9 cellular contexts compared by ENCODE assay signal in genomic region chr16:67934306-67935095, GRCh38. TPM values are rescaled to one million over a fixed set of nuclear protein-coding genes. Genes with fewer than 3 reads are reported as not detected.
DNase-seq lines count a peak whose midpoint lies in the region; ATAC-seq and TF ChIP-seq lines count a peak whose summit lies in the region.
"Had no signal": no experiment of that assay in that cellular context is flagged by ENCODE, and none has a peak within 500 bp of the region (broad histone marks: within the 10 kb centered on the region; RNA-seq: fewer than 3 reads in every experiment).

No MANE protein-coding gene starts in this region.

- peak overlapping the region; percentile 24 for H3K9ac ChIP-seq in fibroblast of lung (ENCODE audit: insufficient read depth, low read length)

- no peak overlapping the region for H2AFZ ChIP-seq in fibroblast of lung (ENCODE audit: low read length)

- WGBS in psoas muscle, 3 donors: 22 to 35% (median 29%) methylated on average over 12 to 13 of the region's 13 CpGs

- peaks cover 8% of the 10 kb centered on the region for H3K36me3 ChIP-seq in fibroblast of lung (ENCODE audit: control insufficient read depth, insufficient read depth, low read length)
- H3K36me3 ChIP-seq in psoas muscle (ENCODE audit: insufficient read depth in 1 of 2, low read depth in 1 of 2): peaks cover 0 to 21% of the 10 kb centered on the region in 2 donors

- H3K4me1 ChIP-seq in fibroblast of lung (ENCODE audit: control insufficient read depth, extremely low read depth, insufficient read depth, low read length) (peaks cover 14% of the 10 kb centered on the region), psoas muscle (peaks cover 24% of the 10 kb centered on the region)

- no peak for TF ChIP-seq CTCF in fibroblast of lung (conservative IDR thresholded peaks at IDR 0.05 in 1 of 2, IDR thresholded peaks at IDR 0.05 in 1 of 2; ENCODE audit: low read depth in 1 of 2, low read length in 2 of 2)
- TF ChIP-seq CTCF in psoas muscle (IDR thresholded peaks at IDR 0.05): no peak

- H3K4me2 ChIP-seq in fibroblast of lung (ENCODE audit: extremely low read depth, insufficient read depth, low read length): peak overlapping the region; percentile 94

- peak; percentile 34 for TF ChIP-seq POLR2A in GM18505 (IDR thresholded peaks at IDR 0.05; ENCODE audit: borderline replicate concordance, extremely low read depth, insufficient read depth, insufficient read length)

- peaks cover 3% of the 10 kb centered on the region for H3K79me2 ChIP-seq in fibroblast of lung (ENCODE audit: control insufficient read depth, insufficient read depth, low read length)

- H4K20me1 ChIP-seq in fibroblast of lung (ENCODE audit: control insufficient read depth, extremely low read depth, insufficient read depth, low read length): no peaks in the 10 kb centered on the region

- DNase-seq in fibroblast of lung (ENCODE audit: low read depth in 2 of 2) (no peak), psoas muscle (peak in 1 of 2 donors; percentile 59), NOMO-1 (lab: John Stamatoyannopoulos, UW; ENCODE audit: unreplicated experiment in 2 of 2) (no peak), NCI-H345 treated with DMSO at 0.1 percent for 48 hours (lab: John Stamatoyannopoulos, UW; ENCODE audit: unreplicated experiment) (no peak)
- DNase-seq: stimulated activated CD4-positive, alpha-beta T cell treated with anti-CD3 and anti-CD28 coated beads, Interleukin-12 subunit alpha, Interleukin-12 subunit beta, amount 100 ng/mL, for 4 hours had no signal

- H3K4me3 ChIP-seq in fibroblast of lung (replicated peaks in 1 of 4; ENCODE audit: control extremely low read depth in 1 of 4, insufficient read depth in 1 of 4, low read depth in 3 of 4, low read length in 4 of 4) (peak overlapping the region; percentile 67 to 95 (median 74)), psoas muscle (peak overlapping the region; percentile 81)

- no peak for ATAC-seq in GM18505 (IDR thresholded peaks at IDR 0.05; ENCODE audit: unreplicated experiment)
- ATAC-seq in psoas muscle: peak; percentile 7 to 11 (median 8)
- ATAC-seq in HG02759 (IDR thresholded peaks at IDR 0.05; ENCODE audit: unreplicated experiment): no peak
- no peak for ATAC-seq in HG03442 (IDR thresholded peaks at IDR 0.05; ENCODE audit: unreplicated experiment)

- peak overlapping the region; percentile 11 for H3K27ac ChIP-seq in fibroblast of lung (ENCODE audit: insufficient read depth, low read length)
- H3K27ac ChIP-seq in psoas muscle: peak overlapping the region; percentile 82

- H3K9me3 ChIP-seq in fibroblast of lung (ENCODE audit: control insufficient read depth, insufficient read depth, low read depth, low read length): no peaks in the 10 kb centered on the region
- no peaks in the 10 kb centered on the region for H3K9me3 ChIP-seq in psoas muscle

- H3K27me3 ChIP-seq in fibroblast of lung (ENCODE audit: control insufficient read depth, insufficient read depth, low read length): no peaks in the 10 kb centered on the region
- no peaks in the 10 kb centered on the region for H3K27me3 ChIP-seq in psoas muscle (ENCODE audit: insufficient read depth in 3 of 3, low read length in 2 of 3)

- intact Hi-C loops in psoas muscle (cut with DNase I): loop anchor here in 1 of 2 donors (10.0 kb wide), 1 partner anchor 410 kb away; the partner anchor contains the start of gene RIPOR1

TF ChIP-seq in PFSK-1, 5 proteins besides CTCF, POLR2A, EP300 and RAD21:
- TF ChIP-seq POLR2AphosphoS5 (IDR thresholded peaks at IDR 0.05; ENCODE audit: low read depth, low read length): peak; percentile 40; the same call in 1 of the 2 replicates
- no peak for TF ChIP-seq REST (IDR thresholded peaks at IDR 0.05; ENCODE audit: insufficient read depth in 1 of 2, low read depth in 2 of 2, low read length in 2 of 2)
- TF ChIP-seq FOXP2 (optimal IDR thresholded peaks at IDR 0.05; ENCODE audit: borderline replicate concordance, extremely low read depth, extremely low read length, insufficient read depth): no peak
- TF ChIP-seq TAF1 (IDR thresholded peaks at IDR 0.05; ENCODE audit: borderline replicate concordance, insufficient read depth, low read length): no peak

RNA-seq across cellular contexts. Expression of gene PSMB10, which starts 2.1 kb away (rescaled TPM):
- polyA plus RNA-seq in PFSK-1 (2012; ENCODE audit: insufficient read length, low read depth): 59.1 TPM
- total RNA-seq in fibroblast of lung (53.2 and 66.9 TPM in 2 replicates), psoas muscle (10 to 100 TPM; 27.6 to 34.7 (median 31.6) TPM)
- polyA plus RNA-seq in fibroblast of lung (18.1 and 21.7 TPM in 2 replicates), psoas muscle (10 to 100 TPM; 55.0 to 98.6 (median 67.3) TPM)
- polyA plus RNA-seq in fibroblast of lung (2012): 75.0 and 77.6 TPM in 2 replicates
- polyA minus RNA-seq in fibroblast of lung (ENCODE audit: low replicate concordance): 20.7 and 24.4 TPM in 2 replicates

RNA-seq across cellular contexts. Expression of gene CTRL, which starts 2.8 kb away (rescaled TPM):
- 4.3 TPM for polyA plus RNA-seq in PFSK-1 (2012; ENCODE audit: insufficient read length, low read depth)
- 0.26 and 0.33 TPM in 2 replicates for total RNA-seq in fibroblast of lung
- polyA plus RNA-seq in fibroblast of lung: 0.14 and 0.53 TPM in 2 replicates
- polyA plus RNA-seq in fibroblast of lung (2012): 0.24 and 0.41 TPM in 2 replicates
- polyA minus RNA-seq in fibroblast of lung (ENCODE audit: low replicate concordance): 15.6 TPM in 1 of 2 replicates, not detected in the other
- 1 to 10 TPM in 1 of 4 donors, under 1 TPM in 3; 0.27 to 1.1 (median 0.79) TPM for total RNA-seq in psoas muscle
- 1 to 10 TPM; 1.1 TPM for polyA plus RNA-seq in psoas muscle

RNA-seq across cellular contexts. Expression of gene LCAT, which starts 9.4 kb away (rescaled TPM):
- polyA plus RNA-seq in PFSK-1 (2012; ENCODE audit: insufficient read length, low read depth): 2.7 TPM
- total RNA-seq in fibroblast of lung: 3.3 and 6.4 TPM in 2 replicates
- 4.5 and 5.8 TPM in 2 replicates for polyA plus RNA-seq in fibroblast of lung
- polyA plus RNA-seq in fibroblast of lung (2012): 11.6 and 12.1 TPM in 2 replicates
- polyA minus RNA-seq in fibroblast of lung (ENCODE audit: low replicate concordance): 6.0 and 26.2 TPM in 2 replicates
- 10 to 100 TPM in 2 of 4 donors, 1 to 10 TPM in 2; 5.9 to 15.1 (median 10.2) TPM for total RNA-seq in psoas muscle
- polyA plus RNA-seq in psoas muscle: 1 to 10 TPM; 4.1 to 8.6 (median 4.7) TPM

RNA-seq across cellular contexts. Expression of gene SLC12A4, which starts 33.9 kb away (rescaled TPM):
- polyA plus RNA-seq in PFSK-1 (2012; ENCODE audit: insufficient read length, low read depth): 8.4 TPM
- total RNA-seq in fibroblast of lung (60.4 and 120 TPM in 2 replicates), psoas muscle (10 to 100 TPM; 24.1 to 89.5 (median 34.9) TPM)
- polyA plus RNA-seq in fibroblast of lung (41.4 and 42.2 TPM in 2 replicates), psoas muscle (10 to 100 TPM; 18.3 to 34.8 (median 26.0) TPM)
- polyA plus RNA-seq in fibroblast of lung (2012): 55.1 and 59.5 TPM in 2 replicates
- 321 and 416 TPM in 2 replicates for polyA minus RNA-seq in fibroblast of lung (ENCODE audit: low replicate concordance)

RNA-seq across cellular contexts. Expression of gene PSKH1, which starts 41.4 kb away (rescaled TPM):
- 23.5 TPM for polyA plus RNA-seq in PFSK-1 (2012; ENCODE audit: insufficient read length, low read depth)
- 11.8 and 13.4 TPM in 2 replicates for total RNA-seq in fibroblast of lung
- polyA plus RNA-seq in fibroblast of lung: 14.2 and 15.4 TPM in 2 replicates
- polyA plus RNA-seq in fibroblast of lung (2012): 19.0 and 19.4 TPM in 2 replicates
- polyA minus RNA-seq in fibroblast of lung (ENCODE audit: low replicate concordance): 71.1 and 74.2 TPM in 2 replicates
- total RNA-seq in psoas muscle: 10 to 100 TPM; 11.3 to 18.8 (median 16.4) TPM
- polyA plus RNA-seq in psoas muscle: 10 to 100 TPM in 2 of 3 donors, 1 to 10 TPM in 1; 9.6 to 16.9 (median 11.0) TPM

Comparison
In these comparisons a context has a peak if more than half of its experiments do, and no peak if none do; other contexts are left out.
1. ATAC-seq: peak in psoas muscle (4 of 4); none in GM18505 (single experiment), HG02759 (single experiment) and HG03442 (single experiment).